In the genomic region with DNA sequence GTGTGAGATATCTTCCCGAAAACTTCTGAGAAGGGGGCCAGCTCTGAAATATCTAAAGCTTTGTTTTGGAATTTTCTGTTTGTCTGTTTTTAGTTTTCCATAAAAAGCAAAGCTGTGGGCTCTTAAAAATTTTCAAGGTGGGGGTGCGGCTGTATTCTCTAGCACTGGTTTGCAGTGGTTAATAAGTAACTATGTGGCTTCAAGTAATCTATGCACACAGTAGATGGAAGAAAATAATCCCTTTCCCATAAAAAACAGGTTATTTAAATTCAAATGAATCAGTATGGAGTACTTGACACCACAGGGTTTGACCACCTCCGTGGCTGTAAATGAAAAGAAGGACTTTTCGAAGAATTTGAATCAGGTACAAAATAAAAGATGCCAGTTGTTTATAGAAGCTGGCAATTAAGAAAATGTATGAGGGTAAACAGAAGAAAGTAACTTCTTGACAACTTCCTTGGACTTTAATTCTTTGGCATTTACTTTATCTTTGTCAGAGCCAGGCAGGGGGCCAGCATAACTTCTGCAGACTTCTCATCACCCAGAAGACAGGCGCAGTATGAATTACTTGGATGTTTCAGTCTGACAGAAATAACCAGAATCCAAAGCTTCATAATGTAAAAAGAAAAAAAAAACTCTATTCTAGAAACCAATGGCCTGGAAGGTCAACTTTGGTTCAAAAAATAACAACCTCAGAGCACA, we compare ENCODE assay signal across 20 cellular contexts.
"Had no signal": no experiment of that assay in that cellular context is flagged by ENCODE, and none has a peak within 500 bp of the region (broad histone marks: within the 10 kb centered on the region; RNA-seq: fewer than 3 reads in every experiment).

No MANE protein-coding gene starts in this region.

- H3K9me3 ChIP-seq: breast epithelium, gastrocnemius medialis, right atrium auricular region had no signal

- H3K27me3 ChIP-seq: breast epithelium, gastrocnemius medialis, right atrium auricular region had no signal

- H3K36me3 ChIP-seq: breast epithelium, gastrocnemius medialis, right atrium auricular region had no signal

- DNase-seq: activated CD4-positive, alpha-beta T cell treated with anti-CD3 and anti-CD28 coated beads, Interleukin-2, amount 10 ng/mL, durations not matched to agents 24 days and 14 days; activated CD4-positive, CD25-positive, alpha-beta regulatory T cell; activated CD8-positive, alpha-beta T cell treated with anti-CD3 and anti-CD28 coated beads for 36 hours; activated effector memory CD4-positive, alpha-beta T cell treated with Interleukin-2 at 50 U/mL for 16 hours; activated naive CD4-positive, alpha-beta T cell treated with anti-CD3 and anti-CD28 coated beads, Interleukin-2, amount 50 U/mL, for 16 hours; activated T-cell treated with anti-CD3 and anti-CD28 coated beads, Interleukin-2, amount 50 U/mL, for 24 hours; aorta; cortex of kidney; gastrocnemius medialis; head of caudate nucleus; kidney glomerular epithelial cell; mesendoderm; occipital lobe; stimulated activated CD4-positive, alpha-beta T cell treated with anti-CD3 and anti-CD28 coated beads, Interleukin-12 subunit alpha, Interleukin-12 subunit beta, amount 100 ng/mL, for 4 hours; stimulated activated CD4-positive, alpha-beta T cell treated with anti-CD3 and anti-CD28 coated beads, Interleukin-1b, Interleukin-23, amount 100 ng/mL, for 48 hours; stimulated activated CD8-positive, alpha-beta memory T cell treated with anti-CD3 and anti-CD28 coated beads, Interleukin-4, amount 100 ng/mL, for 48 hours; stimulated activated naive CD4-positive, alpha-beta T cell had no signal

- ATAC-seq: activated CD8-positive, alpha-beta T cell treated with anti-CD3 and anti-CD28 coated beads for 36 hours; esophagus mucosa; gastrocnemius medialis had no signal

- H3K4me1 ChIP-seq: breast epithelium, gastrocnemius medialis, right atrium auricular region had no signal

- H3K4me3 ChIP-seq: breast epithelium, gastrocnemius medialis, right atrium auricular region had no signal

- H3K27ac ChIP-seq: breast epithelium, gastrocnemius medialis, right atrium auricular region had no signal
